Comparison of ENCODE assay signal across 8 cellular contexts in genomic region chr1:158087320-158087927, GRCh38.
DNase-seq lines count a peak whose midpoint lies in the region; ATAC-seq and TF ChIP-seq lines count a peak whose summit lies in the region.

No MANE protein-coding gene starts in this region.

- H3K4me1 ChIP-seq in colonic mucosa (no peaks in the 10 kb centered on the region), right lobe of liver (no peaks in the 10 kb centered on the region), thoracic aorta (ENCODE audit: control insufficient read depth in 1 of 2, low read depth in 2 of 2) (no peaks in the 10 kb centered on the region)

- no peak overlapping the region for H3K4me3 ChIP-seq in HL-60 (replicated peaks; ENCODE audit: insufficient read depth, low read length)
- no peak overlapping the region for H3K4me3 ChIP-seq in colonic mucosa
- no peak overlapping the region for H3K4me3 ChIP-seq in right lobe of liver
- H3K4me3 ChIP-seq in thoracic aorta: no peak overlapping the region

- 41% methylated on average over 9 of the region's 9 CpGs for WGBS in right lobe of liver (ENCODE audit: insufficient coverage, low coverage, low lambda C conversion rate, missing lambda C conversion rate)

- no peaks in the 10 kb centered on the region for H3K9me3 ChIP-seq in colonic mucosa
- no peaks in the 10 kb centered on the region for H3K9me3 ChIP-seq in right lobe of liver
- H3K9me3 ChIP-seq in thoracic aorta: no peaks in the 10 kb centered on the region

- H3K36me3 ChIP-seq in colonic mucosa (no peaks in the 10 kb centered on the region), right lobe of liver (no peaks in the 10 kb centered on the region), thoracic aorta (peaks cover 72% of the 10 kb centered on the region)

- H3K27me3 ChIP-seq in HL-60 (ENCODE audit: insufficient read depth, poor library complexity, severe bottlenecking) (peaks cover 2% of the 10 kb centered on the region), colonic mucosa (no peaks in the 10 kb centered on the region), right lobe of liver (no peaks in the 10 kb centered on the region), thoracic aorta (replicated peaks; ENCODE audit: insufficient read depth) (no peaks in the 10 kb centered on the region)

- TF ChIP-seq CTCF in HL-60 (IDR thresholded peaks at IDR 0.05; ENCODE audit: insufficient read depth, low read length): peak; percentile 76
- TF ChIP-seq CTCF in colonic mucosa (IDR thresholded peaks at IDR 0.05): peak; percentile 82
- TF ChIP-seq CTCF in right lobe of liver (IDR thresholded peaks at IDR 0.05): peak; percentile 68 to 86 (median 80)
- peak; percentile 86 for TF ChIP-seq CTCF in thoracic aorta (IDR thresholded peaks at IDR 0.05)

- peak; percentile 73 to 93 (median 78) for ATAC-seq in right lobe of liver
- ATAC-seq in thoracic aorta (ENCODE audit: insufficient number of reproducible peaks, low FRiP score, low read depth): peak; percentile 55

- intact Hi-C loops in colonic mucosa (cut with DNase I) (loop anchor here (1.0 to 5.0 kb wide), 2 partner anchors 50 to 95 kb away; no protein-coding TSS in a partner anchor), right lobe of liver (cut with DNase I) (loop anchor here in 1 of 2 donors (5.0 kb wide), 1 partner anchor 95 kb away; the partner anchor contains the start of gene KIRREL1)

- no peak overlapping the region for H3K9ac ChIP-seq in colonic mucosa (ENCODE audit: low read depth in 2 of 2, low read length in 2 of 2)

- peak; percentile 11 for DNase-seq in activated naive CD4-positive, alpha-beta T cell treated with Interleukin-2 at 50 U/mL for 16 hours
- DNase-seq in activated naive CD4-positive, alpha-beta T cell treated with anti-CD3 and anti-CD28 coated beads, Interleukin-2, amount 50 U/mL, for 16 hours: no peak
- DNase-seq in HL-60 (ENCODE audit: low read depth in 1 of 2, low spot score in 1 of 2) (peak; percentile 40 to 50), RKO (ENCODE audit: low spot score) (peak; percentile 79), colonic mucosa (peak; percentile 58), right lobe of liver (peak in 2 of 3 donors; percentile 41 to 55), thoracic aorta (ENCODE audit: low spot score) (no peak), OCI-M2 (lab: John Stamatoyannopoulos, UW; ENCODE audit: unreplicated experiment) (no peak)

- no peak for TF ChIP-seq POLR2A in right lobe of liver (IDR thresholded peaks at IDR 0.05)

- H3K27ac ChIP-seq in HL-60 (replicated peaks) (no peak overlapping the region), colonic mucosa (no peak overlapping the region), right lobe of liver (no peak overlapping the region), thoracic aorta (peak overlapping the region in 1 of 2 donors; percentile 12)

Comparison
In these comparisons a context has a peak if more than half of its experiments do, and no peak if none do; other contexts are left out.
1. DNase-seq: peak in activated naive CD4-positive, alpha-beta T cell treated with Interleukin-2 at 50 U/mL for 16 hours (single experiment), HL-60 (2 of 2), RKO (single experiment), colonic mucosa (single experiment) and right lobe of liver (2 of 3); none in activated naive CD4-positive, alpha-beta T cell treated with anti-CD3 and anti-CD28 coated beads, Interleukin-2, amount 50 U/mL, for 16 hours (single experiment), thoracic aorta (single experiment) and OCI-M2 (single experiment).
2. Peak in every context shown above with its lines, with median percentiles within 50 percentile points of each other: CTCF ChIP-seq.